ENCODE assay signal across 15 cellular contexts in genomic region chr6:13436691-13437568, GRCh38.
"Had no signal": no experiment of that assay in that cellular context is flagged by ENCODE, and none has a peak within 500 bp of the region (broad histone marks: within the 10 kb centered on the region; RNA-seq: fewer than 3 reads in every experiment).

No MANE protein-coding gene starts in this region.

- DNase-seq: activated CD4-positive, alpha-beta T cell treated with anti-CD3 and anti-CD28 coated beads, Interleukin-2, amount 10 ng/mL, durations not matched to agents 7 days and 5 days; activated CD4-positive, CD25-positive, alpha-beta regulatory T cell; activated CD8-positive, alpha-beta memory T cell treated with anti-CD3 and anti-CD28 coated beads, Interleukin-2, amount 50 U/mL, for 48 hours; activated naive CD4-positive, alpha-beta T cell; activated naive CD8-positive, alpha-beta T cell treated with anti-CD3 and anti-CD28 coated beads, Interleukin-2, amount 50 U/mL, for 24 hours; midbrain; pancreas; stimulated activated CD4-positive, alpha-beta T cell treated with anti-CD3 and anti-CD28 coated beads, Interleukin-2, amount 100 ng/mL, for 24 hours; tibial artery; uterus had no signal

- H3K36me3 ChIP-seq: ascending aorta, breast epithelium, neural progenitor cell, pancreas, tibial artery, uterus had no signal

- H3K27ac Mint-ChIP-seq: activated CD4-positive, alpha-beta T cell treated with anti-CD3 and anti-CD28 coated beads, Interleukin-2, amount 10 ng/mL, durations not matched to agents 7 days and 5 days; activated naive CD8-positive, alpha-beta T cell treated with anti-CD3 and anti-CD28 coated beads, Interleukin-2, amount 50 U/mL, for 24 hours; activated T-helper 1 cell treated with anti-CD3 and anti-CD28 coated beads, Interleukin-12 subunit alpha, Interleukin-12 subunit beta, Interleukin-2, Interleukin-4 antibody, amounts not matched to agents 30 ng/mL and 10 ng/mL and 1 ng/mL, durations not matched to agents 14 hours and 24 hours and 36 hours; neural progenitor cell had no signal

- H3K9ac ChIP-seq: neural progenitor cell had no signal

- H2AFZ ChIP-seq: neural progenitor cell had no signal

- ATAC-seq: activated naive CD8-positive, alpha-beta T cell treated with anti-CD3 and anti-CD28 coated beads, Interleukin-2, amount 50 U/mL, for 24 hours; pancreas; stimulated activated memory B cell treated with anti-CD40 and anti-IgM and Interleukin-4, amounts not matched to agents 10 μg/mL and 1 μg/mL and 100 μg/mL, for 72 hours had no signal

- H3K4me3 Mint-ChIP-seq: activated CD4-positive, alpha-beta T cell treated with anti-CD3 and anti-CD28 coated beads, Interleukin-2, amount 10 ng/mL, durations not matched to agents 7 days and 5 days; activated naive CD8-positive, alpha-beta T cell treated with anti-CD3 and anti-CD28 coated beads, Interleukin-2, amount 50 U/mL, for 24 hours; activated T-helper 1 cell treated with anti-CD3 and anti-CD28 coated beads, Interleukin-12 subunit alpha, Interleukin-12 subunit beta, Interleukin-2, Interleukin-4 antibody, amounts not matched to agents 30 ng/mL and 10 ng/mL and 1 ng/mL, durations not matched to agents 14 hours and 24 hours and 36 hours; neural progenitor cell; stimulated activated memory B cell treated with anti-CD40 and anti-IgM and Interleukin-4, amounts not matched to agents 10 μg/mL and 1 μg/mL and 100 μg/mL, for 72 hours had no signal

- H3K4me2 ChIP-seq: neural progenitor cell had no signal

- H3K27me3 Mint-ChIP-seq: activated CD4-positive, alpha-beta T cell treated with anti-CD3 and anti-CD28 coated beads, Interleukin-2, amount 10 ng/mL, durations not matched to agents 7 days and 5 days; activated naive CD8-positive, alpha-beta T cell treated with anti-CD3 and anti-CD28 coated beads, Interleukin-2, amount 50 U/mL, for 24 hours; stimulated activated memory B cell treated with anti-CD40 and anti-IgM and Interleukin-4, amounts not matched to agents 10 μg/mL and 1 μg/mL and 100 μg/mL, for 72 hours had no signal

- H3K27ac ChIP-seq: ascending aorta, breast epithelium, neural progenitor cell, pancreas, tibial artery, uterus had no signal

- H3K27me3 ChIP-seq: ascending aorta, breast epithelium, neural progenitor cell, pancreas, tibial artery, uterus had no signal

- H3K4me3 ChIP-seq: ascending aorta, breast epithelium, neural progenitor cell, pancreas, tibial artery, uterus had no signal

- H3K36me3 Mint-ChIP-seq: neural progenitor cell had no signal

- H3K4me1 ChIP-seq: ascending aorta, neural progenitor cell, uterus had no signal

- H3K9me3 ChIP-seq: breast epithelium, pancreas, tibial artery, uterus had no signal
